8 cellular contexts compared by ENCODE assay signal in genomic region chr18:70289351-70290330, GRCh38. TPM values are rescaled to one million over a fixed set of nuclear protein-coding genes. Genes with fewer than 3 reads are reported as not detected.
A peak's percentile ranks its signal among the peaks of the same experiment; 100 is the strongest.
DNase-seq lines count a peak whose midpoint lies in the region; ATAC-seq, FAIRE-seq and TF ChIP-seq lines count a peak whose summit lies in the region.

No MANE protein-coding gene starts in this region.

- H3K36me3 ChIP-seq in KOPT-K1 (ENCODE audit: insufficient read depth, low read length) (no peaks in the 10 kb centered on the region), heart right ventricle (no peaks in the 10 kb centered on the region), psoas muscle (ENCODE audit: insufficient read depth in 1 of 2, low read depth in 1 of 2) (no peaks in the 10 kb centered on the region)

- TF ChIP-seq CTCF in heart right ventricle (IDR thresholded peaks at IDR 0.05), result no peak
- no peak for TF ChIP-seq CTCF in psoas muscle (IDR thresholded peaks at IDR 0.05)

- H3K4me1 ChIP-seq in heart right ventricle, result peaks cover 7 to 69% (median 45%) of the 10 kb centered on the region in 9 donors
- H3K4me1 ChIP-seq in psoas muscle, result peaks cover 43% of the 10 kb centered on the region

- H3K27ac ChIP-seq in KOPT-K1 (ENCODE audit: low read depth, low read length, poor library complexity, severe bottlenecking), result peak overlapping the region; percentile 43
- H3K27ac ChIP-seq in heart right ventricle, result peak overlapping the region; percentile 81 to 94 (median 90)
- peak overlapping the region; percentile 94 for H3K27ac ChIP-seq in psoas muscle

- peak overlapping the region; percentile 64 for H3K27ac Mint-ChIP-seq in activated naive CD4-positive, alpha-beta T cell treated with anti-CD3 and anti-CD28 coated beads, Interleukin-2, amount 10 ng/mL, durations not matched to agents 7 days and 5 days
- H3K27ac Mint-ChIP-seq in activated naive CD8-positive, alpha-beta T cell treated with anti-CD3 and anti-CD28 coated beads for 36 hours, result no peak overlapping the region

- CTCF ChIA-PET in activated naive CD4-positive, alpha-beta T cell treated with anti-CD3 and anti-CD28 coated beads, Interleukin-2, amount 10 ng/mL, durations not matched to agents 7 days and 5 days (lab: Charles Lee), result no interaction called here

- intact Hi-C loops in heart right ventricle (cut with DNase I) (loop anchor here in 9 of 10 donors (2.0 to 10.0 kb wide), 8 partner anchors 43 to 145 kb away; partner anchors contain the start of gene RTTN (in 7 of the 9)), psoas muscle (cut with DNase I) (loop anchor here (2.0 to 5.0 kb wide), 6 partner anchors 43 to 143 kb away; partner anchors contain the start of gene RTTN (in 2 of the 2))

- peaks cover 12% of the 10 kb centered on the region for H3K4me1 Mint-ChIP-seq in activated naive CD4-positive, alpha-beta T cell treated with anti-CD3 and anti-CD28 coated beads, Interleukin-2, amount 10 ng/mL, durations not matched to agents 7 days and 5 days
- peaks cover 7% of the 10 kb centered on the region for H3K4me1 Mint-ChIP-seq in activated naive CD8-positive, alpha-beta T cell treated with anti-CD3 and anti-CD28 coated beads for 36 hours

- peak overlapping the region; percentile 87 for H3K4me3 Mint-ChIP-seq in activated naive CD4-positive, alpha-beta T cell treated with anti-CD3 and anti-CD28 coated beads, Interleukin-2, amount 10 ng/mL, durations not matched to agents 7 days and 5 days
- peak overlapping the region; percentile 78 for H3K4me3 Mint-ChIP-seq in activated naive CD8-positive, alpha-beta T cell treated with anti-CD3 and anti-CD28 coated beads for 36 hours

- no peaks in the 10 kb centered on the region for H3K9me3 ChIP-seq in KOPT-K1 (ENCODE audit: insufficient read depth, low read length, poor library complexity, severe bottlenecking)
- H3K9me3 ChIP-seq in heart right ventricle, result no peaks in the 10 kb centered on the region
- H3K9me3 ChIP-seq in psoas muscle, result no peaks in the 10 kb centered on the region

- FAIRE-seq in H54 (lab: Jason Lieb, UNC), result no peak

- 1% methylated on average over 62 to 87 of the region's 87 CpGs for WGBS in heart right ventricle, 2 donors
- WGBS in psoas muscle, 3 donors, result 0 to 1% (median 1%) methylated on average over 44 to 87 of the region's 87 CpGs

- H3K27me3 Mint-ChIP-seq in activated naive CD4-positive, alpha-beta T cell treated with anti-CD3 and anti-CD28 coated beads, Interleukin-2, amount 10 ng/mL, durations not matched to agents 7 days and 5 days, result peaks cover 36% of the 10 kb centered on the region
- H3K27me3 Mint-ChIP-seq in activated naive CD8-positive, alpha-beta T cell treated with anti-CD3 and anti-CD28 coated beads for 36 hours, result peaks cover 45% of the 10 kb centered on the region

- peak; percentile 32 for DNase-seq in activated naive CD4-positive, alpha-beta T cell treated with anti-CD3 and anti-CD28 coated beads, Interleukin-2, amount 10 ng/mL, durations not matched to agents 7 days and 5 days
- DNase-seq in activated naive CD4-positive, alpha-beta T cell treated with Interleukin-2 at 50 U/mL for 16 hours, result no peak
- DNase-seq in H54 (ENCODE audit: insufficient read length, low spot score) (no peak), heart right ventricle (peak in 1 of 2 donors; percentile 40), psoas muscle (peak; percentile 37 to 62)
- DNase-seq in activated naive CD8-positive, alpha-beta T cell treated with anti-CD3 and anti-CD28 coated beads for 36 hours, result peak; percentile 52
- no peak for DNase-seq in activated effector memory CD4-positive, alpha-beta T cell treated with Interleukin-2 at 50 U/mL for 16 hours

- H3K4me3 ChIP-seq in heart right ventricle (peak overlapping the region in 9 of 10 donors; percentile 57 to 95 (median 75)), psoas muscle (peak overlapping the region; percentile 89)

- peak in 7 of 8 donors; percentile 25 to 67 (median 36) for ATAC-seq in heart right ventricle
- peak; percentile 54 to 63 (median 58) for ATAC-seq in psoas muscle

- TF ChIP-seq POLR2A in H54 (IDR thresholded peaks at IDR 0.05; ENCODE audit: low read depth, low read length), result 0 out of 2 replicates have a peak, but pooled peaks have one; percentile 5

- peaks cover 2% of the 10 kb centered on the region for H3K36me3 Mint-ChIP-seq in activated naive CD4-positive, alpha-beta T cell treated with anti-CD3 and anti-CD28 coated beads, Interleukin-2, amount 10 ng/mL, durations not matched to agents 7 days and 5 days
- no peaks in the 10 kb centered on the region for H3K36me3 Mint-ChIP-seq in activated naive CD8-positive, alpha-beta T cell treated with anti-CD3 and anti-CD28 coated beads for 36 hours

- H3K27me3 ChIP-seq in heart right ventricle (no peaks in the 10 kb centered on the region), psoas muscle (ENCODE audit: insufficient read depth in 3 of 3, low read length in 2 of 3) (no peaks in the 10 kb centered on the region)

- no peaks in the 10 kb centered on the region for H3K9me3 Mint-ChIP-seq in activated naive CD4-positive, alpha-beta T cell treated with anti-CD3 and anti-CD28 coated beads, Interleukin-2, amount 10 ng/mL, durations not matched to agents 7 days and 5 days
- H3K9me3 Mint-ChIP-seq in activated naive CD8-positive, alpha-beta T cell treated with anti-CD3 and anti-CD28 coated beads for 36 hours, result no peaks in the 10 kb centered on the region

RNA-seq across cellular contexts. Expression of gene SOCS6, which starts 0.8 kb away (rescaled TPM):
- total RNA-seq in activated naive CD8-positive, alpha-beta T cell treated with anti-CD3 and anti-CD28 coated beads for 36 hours, result 1 to 10 TPM; 2.1 to 2.2 TPM
- total RNA-seq in heart right ventricle (10 to 100 TPM; 17.0 to 31.8 (median 21.2) TPM), psoas muscle (10 to 100 TPM; 19.1 to 30.2 (median 24.9) TPM)
- polyA plus RNA-seq in heart right ventricle (1 to 10 TPM; 6.1 to 7.6 TPM), psoas muscle (10 to 100 TPM in 1 of 3 donors, 1 to 10 TPM in 2; 7.3 to 13.8 (median 7.4) TPM)

Comparison
In these comparisons a context has a peak if more than half of its experiments do, and no peak if none do; other contexts are left out.
1. DNase-seq: peak in activated naive CD4-positive, alpha-beta T cell treated with anti-CD3 and anti-CD28 coated beads, Interleukin-2, amount 10 ng/mL, durations not matched to agents 7 days and 5 days (single experiment), activated naive CD8-positive, alpha-beta T cell treated with anti-CD3 and anti-CD28 coated beads for 36 hours (single experiment) and psoas muscle (2 of 2); none in activated naive CD4-positive, alpha-beta T cell treated with Interleukin-2 at 50 U/mL for 16 hours (single experiment), H54 (single experiment) and activated effector memory CD4-positive, alpha-beta T cell treated with Interleukin-2 at 50 U/mL for 16 hours (single experiment).
2. H3K27ac ChIP-seq: peak in every context shown above with its lines; median percentile 94 in psoas muscle; 90 in heart right ventricle; 43 in KOPT-K1.
3. RNA of gene SOCS6, which starts 0.8 kb away (total RNA-seq): 19.1 to 30.2 TPM in psoas muscle and 17.0 to 31.8 TPM in heart right ventricle; 2.1 to 2.2 TPM in activated naive CD8-positive, alpha-beta T cell treated with anti-CD3 and anti-CD28 coated beads for 36 hours; every median in the first group is over 4 times any median in the second.